Comparison of ENCODE assay signal across 1 cellular context in the genomic region with DNA sequence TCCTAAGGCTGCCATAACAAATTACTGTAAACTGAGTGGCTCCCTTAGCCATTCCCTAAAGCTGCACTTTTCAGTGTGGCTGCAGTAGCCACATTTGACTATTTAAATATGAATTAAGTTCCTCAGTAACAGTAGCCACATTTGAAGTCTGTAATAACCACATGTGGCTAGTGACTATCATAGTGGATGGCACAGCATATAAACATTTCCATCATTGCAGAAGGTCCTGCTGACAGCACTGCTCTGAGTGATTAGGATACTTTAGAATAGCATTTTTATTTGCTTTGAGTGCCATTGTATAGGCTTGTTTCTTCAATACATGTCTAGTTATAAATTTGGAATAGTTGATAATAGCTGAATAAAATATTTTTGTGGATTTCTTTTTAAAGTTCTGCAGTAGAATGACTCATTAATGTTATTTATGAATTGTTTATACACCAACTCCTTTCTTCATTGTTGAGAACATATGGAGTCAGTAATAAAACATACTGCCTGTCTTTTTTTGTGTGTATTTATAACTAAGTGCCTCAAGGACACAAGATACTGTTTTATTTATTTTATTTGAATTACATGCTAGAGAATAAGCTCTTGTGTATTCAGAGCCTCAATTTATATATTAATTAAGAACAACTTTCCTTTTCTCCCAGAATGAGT.
TF ChIP-seq lines count a peak whose summit lies in the region.

No MANE protein-coding gene starts in this region.

TF ChIP-seq in IMR-90, 13 proteins besides CTCF, POLR2A, EP300 and RAD21 (continued from another document):
- TF ChIP-seq, protein P1, sequence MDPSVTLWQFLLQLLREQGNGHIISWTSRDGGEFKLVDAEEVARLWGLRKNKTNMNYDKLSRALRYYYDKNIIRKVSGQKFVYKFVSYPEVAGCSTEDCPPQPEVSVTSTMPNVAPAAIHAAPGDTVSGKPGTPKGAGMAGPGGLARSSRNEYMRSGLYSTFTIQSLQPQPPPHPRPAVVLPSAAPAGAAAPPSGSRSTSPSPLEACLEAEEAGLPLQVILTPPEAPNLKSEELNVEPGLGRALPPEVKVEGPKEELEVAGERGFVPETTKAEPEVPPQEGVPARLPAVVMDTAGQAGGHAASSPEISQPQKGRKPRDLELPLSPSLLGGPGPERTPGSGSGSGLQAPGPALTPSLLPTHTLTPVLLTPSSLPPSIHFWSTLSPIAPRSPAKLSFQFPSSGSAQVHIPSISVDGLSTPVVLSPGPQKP (IDR thresholded peaks at IDR 0.05; ENCODE audit: borderline replicate concordance, low read depth, low read length): no peak
- TF ChIP-seq RFX5 (IDR thresholded peaks at IDR 0.05; ENCODE audit: low read depth, low read length) (no peak), CEBPB (IDR thresholded peaks at IDR 0.05; ENCODE audit: low read depth, low read length) (no peak), MAFK (IDR thresholded peaks at IDR 0.05; ENCODE audit: low read depth, low read length) (no peak), BHLHE40 (IDR thresholded peaks at IDR 0.05; ENCODE audit: low read depth, low read length) (no peak), RCOR1 (IDR thresholded peaks at IDR 0.05; ENCODE audit: insufficient replicate concordance, low read length) (no peak), NFE2L2 (IDR thresholded peaks at IDR 0.05; ENCODE audit: low read depth, low read length) (no peak), CHD1 (IDR thresholded peaks at IDR 0.05; ENCODE audit: low read depth, low read length) (no peak), FOS (IDR thresholded peaks at IDR 0.05; ENCODE audit: low read depth, low read length) (no peak)
- TF ChIP-seq, protein P2, sequence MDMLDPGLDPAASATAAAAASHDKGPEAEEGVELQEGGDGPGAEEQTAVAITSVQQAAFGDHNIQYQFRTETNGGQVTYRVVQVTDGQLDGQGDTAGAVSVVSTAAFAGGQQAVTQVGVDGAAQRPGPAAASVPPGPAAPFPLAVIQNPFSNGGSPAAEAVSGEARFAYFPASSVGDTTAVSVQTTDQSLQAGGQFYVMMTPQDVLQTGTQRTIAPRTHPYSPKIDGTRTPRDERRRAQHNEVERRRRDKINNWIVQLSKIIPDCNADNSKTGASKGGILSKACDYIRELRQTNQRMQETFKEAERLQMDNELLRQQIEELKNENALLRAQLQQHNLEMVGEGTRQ (IDR thresholded peaks at IDR 0.05; ENCODE audit: low read depth, low read length): no peak
